Comparison of ENCODE assay signal across 28 cellular contexts in the genomic region with DNA sequence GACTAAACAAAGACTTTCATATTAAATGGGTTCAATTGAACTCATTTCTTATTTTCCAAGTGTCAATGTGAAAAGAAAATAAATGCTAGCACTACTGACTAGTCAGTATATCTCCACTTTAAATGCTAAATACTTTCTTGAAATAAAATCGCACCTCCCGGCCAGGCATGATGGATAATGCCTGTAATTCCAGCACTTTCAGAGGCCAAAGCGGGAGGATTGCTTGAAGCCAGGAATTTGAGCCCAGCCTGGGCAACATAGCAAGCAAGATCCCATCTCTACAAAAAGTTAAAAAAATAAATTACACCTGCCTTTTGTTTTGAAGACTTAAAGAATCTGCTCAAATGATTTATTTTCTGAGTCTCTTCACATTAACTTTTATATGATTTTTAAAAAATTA. TPM values are rescaled to one million over a fixed set of nuclear protein-coding genes. Genes with fewer than 3 reads are reported as not detected.
"Had no signal": no experiment of that assay in that cellular context is flagged by ENCODE, and none has a peak within 500 bp of the region (broad histone marks: within the 10 kb centered on the region; RNA-seq: fewer than 3 reads in every experiment).

No MANE protein-coding gene starts in this region.

- H3K27ac Mint-ChIP-seq: activated T-helper 2 cell treated with anti-CD3 and anti-CD28 coated beads, Interferon-gamma antibody, Interleukin-2, Interleukin-4, amounts not matched to agents 10 μg/mL and 5 μg/mL and 100 μg/mL, durations not matched to agents 14 hours and 24 hours and 36 hours; dendritic cell treated with granulocyte-macrophage colony-stimulating factor and Interleukin-4, amounts not matched to agents 40 ng/mL and 50 ng/mL, for 4 days; nephron; T-cell; T-helper 2 cell treated with Interferon-gamma antibody and Interleukin-4, amounts not matched to agents 5 μg/mL and 100 μg/mL, for 36 hours had no signal

- ATAC-seq: activated T-cell treated with anti-CD3 and anti-CD28 coated beads, Interleukin-2, amount 50 U/mL, for 4 hours; body of pancreas; esophagus mucosa; left ventricle myocardium superior; stimulated activated naive CD8-positive, alpha-beta T cell treated with anti-CD3 and anti-CD28 coated beads, Interleukin-15, amount 100 ng/mL, for 72 hours; T-cell had no signal

- H3K4me3 Mint-ChIP-seq: activated T-cell treated with anti-CD3 and anti-CD28 coated beads, Interleukin-2, amount 50 U/mL, for 4 hours; dendritic cell treated with granulocyte-macrophage colony-stimulating factor and Interleukin-4, amounts not matched to agents 40 ng/mL and 50 ng/mL, for 4 days; immature natural killer cell; nephron; stimulated activated naive CD8-positive, alpha-beta T cell treated with anti-CD3 and anti-CD28 coated beads, Interleukin-15, amount 100 ng/mL, for 72 hours; T-cell; T-helper 2 cell treated with Interferon-gamma antibody and Interleukin-4, amounts not matched to agents 5 μg/mL and 100 μg/mL, for 36 hours had no signal

- H3K9me3 ChIP-seq: body of pancreas, neutrophil, ovary, prostate gland, suprapubic skin, tibial nerve, vagina had no signal

- H3K27me3 ChIP-seq: body of pancreas, hepatocyte, neutrophil, ovary, suprapubic skin, tibial nerve, vagina had no signal

- H3K79me2 ChIP-seq: hepatocyte had no signal

- H3K4me1 Mint-ChIP-seq: immature natural killer cell, T-cell had no signal

- H2AFZ ChIP-seq: hepatocyte had no signal

- H3K4me1 ChIP-seq: body of pancreas, prostate gland, suprapubic skin, vagina had no signal

- H3K27me3 Mint-ChIP-seq: dendritic cell treated with granulocyte-macrophage colony-stimulating factor and Interleukin-4, amounts not matched to agents 40 ng/mL and 50 ng/mL, for 4 days; stimulated activated naive CD8-positive, alpha-beta T cell treated with anti-CD3 and anti-CD28 coated beads, Interleukin-15, amount 100 ng/mL, for 72 hours; T-cell had no signal

- H3K36me3 ChIP-seq: ovary, prostate gland had no signal

- H3K4me2 ChIP-seq: hepatocyte had no signal

- H3K9me3 Mint-ChIP-seq: activated T-cell treated with anti-CD3 and anti-CD28 coated beads, Interleukin-2, amount 50 U/mL, for 4 hours; activated T-helper 2 cell treated with anti-CD3 and anti-CD28 coated beads, Interferon-gamma antibody, Interleukin-2, Interleukin-4, amounts not matched to agents 10 μg/mL and 5 μg/mL and 100 μg/mL, durations not matched to agents 14 hours and 24 hours and 36 hours; dendritic cell treated with granulocyte-macrophage colony-stimulating factor and Interleukin-4, amounts not matched to agents 40 ng/mL and 50 ng/mL, for 4 days; immature natural killer cell; nephron; stimulated activated naive CD8-positive, alpha-beta T cell treated with anti-CD3 and anti-CD28 coated beads, Interleukin-15, amount 100 ng/mL, for 72 hours; T-cell; T-helper 2 cell treated with Interferon-gamma antibody and Interleukin-4, amounts not matched to agents 5 μg/mL and 100 μg/mL, for 36 hours had no signal

- H3K4me3 ChIP-seq: body of pancreas, hepatocyte, ovary, prostate gland, suprapubic skin, tibial nerve, vagina had no signal

- H3K27ac ChIP-seq: body of pancreas, hepatocyte, neutrophil, ovary, prostate gland, suprapubic skin, tibial nerve, vagina, WERI-Rb-1 had no signal

- DNase-seq: activated CD4-positive, alpha-beta T cell treated with anti-CD3 and anti-CD28 coated beads, Interleukin-2, amount 50 U/mL, for 4 hours; activated CD8-positive, alpha-beta memory T cell treated with anti-CD3 and anti-CD28 coated beads for 24 hours; activated CD8-positive, alpha-beta memory T cell treated with anti-CD3 and anti-CD28 coated beads, Interleukin-2, amount 50 U/mL, for 48 hours; activated naive CD4-positive, alpha-beta T cell; activated T-cell treated with anti-CD3 and anti-CD28 coated beads, Interleukin-2, amount 50 U/mL, for 4 hours; body of pancreas; caudate nucleus; effector CD4-positive, alpha-beta T cell; glutamatergic neuron; immature natural killer cell; left ventricle myocardium superior; ovary; stimulated activated CD4-positive, alpha-beta T cell treated with anti-CD3 and anti-CD28 coated beads, Interleukin-4, amount 100 ng/mL, for 24 hours; stimulated activated naive CD8-positive, alpha-beta T cell treated with anti-CD3 and anti-CD28 coated beads, Interleukin-15, amount 100 ng/mL, for 72 hours; T-cell; WERI-Rb-1 had no signal

RNA-seq across cellular contexts. Expression of gene TSLP, which starts 55.4 kb away (rescaled TPM):
- total RNA-seq: frontal cortex had no signal
- polyA plus RNA-seq: immature natural killer cell had no signal
